In the genomic region with DNA sequence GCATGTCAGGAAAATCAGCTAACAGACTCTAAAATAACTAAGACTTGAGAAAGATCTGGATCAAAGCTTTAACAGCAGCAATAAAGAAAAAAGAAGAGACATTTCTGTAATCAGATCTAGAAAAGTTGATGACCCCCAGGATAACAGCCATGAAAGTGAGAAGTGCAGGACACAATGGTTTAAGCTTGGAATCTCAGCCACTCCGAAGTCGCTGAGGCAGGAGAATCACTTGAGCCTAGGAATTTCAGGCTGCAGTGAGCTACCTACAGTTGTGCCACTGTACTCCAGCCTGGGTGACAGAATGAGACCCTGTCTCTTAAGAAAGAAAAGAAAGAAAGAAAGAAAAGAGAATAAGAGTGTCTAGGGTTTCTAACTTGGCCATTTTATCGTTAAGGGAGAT, we compare ENCODE assay signal across 27 cellular contexts.
"Had no signal": no experiment of that assay in that cellular context is flagged by ENCODE, and none has a peak within 500 bp of the region (broad histone marks: within the 10 kb centered on the region; RNA-seq: fewer than 3 reads in every experiment).

No MANE protein-coding gene starts in this region.

- H3K4me1 ChIP-seq: breast epithelium, prostate gland, uterus had no signal

- H3K36me3 ChIP-seq: breast epithelium, heart left ventricle, left lung, ovary, prostate gland, thoracic aorta, uterus, WERI-Rb-1 had no signal

- H3K27ac ChIP-seq: breast epithelium, foreskin keratinocyte, left lung, ovary, prostate gland, thoracic aorta, uterus, WERI-Rb-1 had no signal

- H3K4me3 ChIP-seq: breast epithelium, heart left ventricle, left lung, lung, mucosa of descending colon, ovary, prostate gland, skin epidermis, thoracic aorta, uterus had no signal

- H3K27ac Mint-ChIP-seq: activated CD4-positive, alpha-beta memory T cell treated with anti-CD3 and anti-CD28 coated beads for 36 hours; activated naive CD4-positive, alpha-beta T cell treated with anti-CD3 and anti-CD28 coated beads, Interleukin-2, amount 50 U/mL, for 72 hours; activated T-cell treated with anti-CD3 and anti-CD28 coated beads, Interleukin-2, amount 50 U/mL, for 24 hours; endodermal cell; immature natural killer cell; nephron progenitor cell; stimulated activated effector memory CD8-positive, alpha-beta T cell treated with anti-CD3 and anti-CD28 coated beads, Interleukin-12 subunit alpha, Interleukin-12 subunit beta, amount 100 ng/mL, for 72 hours; stimulated activated naive CD8-positive, alpha-beta T cell treated with anti-CD3 and anti-CD28 coated beads, Interleukin-15, Interleukin-2, amounts not matched to agents 100 ng/mL and 50 ng/mL, for 24 hours; T-helper 17 cell; type B pancreatic cell had no signal

- H3K27me3 Mint-ChIP-seq: activated CD4-positive, alpha-beta memory T cell treated with anti-CD3 and anti-CD28 coated beads for 36 hours; activated T-cell treated with anti-CD3 and anti-CD28 coated beads, Interleukin-2, amount 50 U/mL, for 24 hours; stimulated activated naive CD8-positive, alpha-beta T cell treated with anti-CD3 and anti-CD28 coated beads, Interleukin-15, Interleukin-2, amounts not matched to agents 100 ng/mL and 50 ng/mL, for 24 hours; T-helper 17 cell; type B pancreatic cell had no signal

- H3K4me3 Mint-ChIP-seq: activated CD4-positive, alpha-beta memory T cell treated with anti-CD3 and anti-CD28 coated beads for 36 hours; activated T-cell treated with anti-CD3 and anti-CD28 coated beads, Interleukin-2, amount 50 U/mL, for 24 hours; endodermal cell; immature natural killer cell; nephron progenitor cell; stimulated activated effector memory CD8-positive, alpha-beta T cell treated with anti-CD3 and anti-CD28 coated beads, Interleukin-12 subunit alpha, Interleukin-12 subunit beta, amount 100 ng/mL, for 72 hours; stimulated activated naive CD8-positive, alpha-beta T cell treated with anti-CD3 and anti-CD28 coated beads, Interleukin-15, Interleukin-2, amounts not matched to agents 100 ng/mL and 50 ng/mL, for 24 hours; T-helper 17 cell; type B pancreatic cell had no signal

- H3K36me3 Mint-ChIP-seq: activated CD4-positive, alpha-beta memory T cell treated with anti-CD3 and anti-CD28 coated beads for 36 hours; immature natural killer cell; stimulated activated effector memory CD8-positive, alpha-beta T cell treated with anti-CD3 and anti-CD28 coated beads, Interleukin-12 subunit alpha, Interleukin-12 subunit beta, amount 100 ng/mL, for 72 hours; type B pancreatic cell had no signal

- H3K9me3 Mint-ChIP-seq: activated CD4-positive, alpha-beta memory T cell treated with anti-CD3 and anti-CD28 coated beads for 36 hours; endodermal cell; immature natural killer cell; nephron progenitor cell; stimulated activated effector memory CD8-positive, alpha-beta T cell treated with anti-CD3 and anti-CD28 coated beads, Interleukin-12 subunit alpha, Interleukin-12 subunit beta, amount 100 ng/mL, for 72 hours; stimulated activated naive CD8-positive, alpha-beta T cell treated with anti-CD3 and anti-CD28 coated beads, Interleukin-15, Interleukin-2, amounts not matched to agents 100 ng/mL and 50 ng/mL, for 24 hours had no signal

- DNase-seq: activated CD8-positive, alpha-beta memory T cell treated with anti-CD3 and anti-CD28 coated beads, Interleukin-2, amount 50 U/mL, for 48 hours; activated T-cell treated with anti-CD3 and anti-CD28 coated beads, Interleukin-2, amount 50 U/mL, for 24 hours; endodermal cell; foreskin keratinocyte; heart left ventricle; left lung; mesendoderm; mucosa of descending colon; nephron progenitor cell; ovary; retina; T1000; uterus; WERI-Rb-1 had no signal

- H3K27me3 ChIP-seq: breast epithelium, foreskin keratinocyte, heart left ventricle, left lung, ovary, uterus had no signal

- H3K9me3 ChIP-seq: breast epithelium, heart left ventricle, left lung, mucosa of descending colon, ovary, prostate gland, thoracic aorta, uterus had no signal

- ATAC-seq: foreskin keratinocyte, heart left ventricle, left lung, sciatic nerve had no signal
